Comparison of ENCODE assay signal across 20 cellular contexts in genomic region chr11:122348658-122349451, GRCh38.
"Had no signal": no experiment of that assay in that cellular context is flagged by ENCODE, and none has a peak within 500 bp of the region (broad histone marks: within the 10 kb centered on the region; RNA-seq: fewer than 3 reads in every experiment).

No MANE protein-coding gene starts in this region.

- H3K4me1 ChIP-seq: transverse colon had no signal

- DNase-seq: activated CD4-positive, alpha-beta T cell treated with anti-CD3 and anti-CD28 coated beads, Interleukin-2, amount 50 U/mL, for 1 hour; activated CD4-positive, CD25-positive, alpha-beta regulatory T cell treated with anti-CD3 and anti-CD28 coated beads, Interleukin-2, amount 50 U/mL, for 72 hours; activated CD8-positive, alpha-beta memory T cell treated with anti-CD3 and anti-CD28 coated beads, Interleukin-2, amount 50 U/mL, for 4 hours; activated naive CD4-positive, alpha-beta T cell treated with anti-CD3 and anti-CD28 coated beads, Interleukin-2, amount 10 ng/mL, durations not matched to agents 7 days and 5 days; activated naive CD8-positive, alpha-beta T cell treated with anti-CD3 and anti-CD28 coated beads, Interleukin-2, amount 50 U/mL, for 24 hours; activated T-cell treated with anti-CD3 and anti-CD28 coated beads, Interleukin-2, amount 50 U/mL, for 4 hours; caudate nucleus; foreskin melanocyte; glutamatergic neuron; nucleus accumbens; posterior cingulate gyrus; stimulated activated CD4-positive, alpha-beta T cell treated with anti-CD3 and anti-CD28 coated beads, Interleukin-12 subunit alpha, Interleukin-12 subunit beta, amount 100 ng/mL, for 4 hours; stimulated activated CD4-positive, alpha-beta T cell treated with anti-CD3 and anti-CD28 coated beads, Interleukin-1b, Interleukin-23, amount 100 ng/mL, for 48 hours; stimulated activated CD8-positive, alpha-beta memory T cell treated with anti-CD3 and anti-CD28 coated beads, Interleukin-4, amount 100 ng/mL, for 48 hours; stimulated activated naive CD4-positive, alpha-beta T cell; SW 1271; T-helper 2 cell; transverse colon had no signal

- ATAC-seq: activated naive CD8-positive, alpha-beta T cell treated with anti-CD3 and anti-CD28 coated beads, Interleukin-2, amount 50 U/mL, for 24 hours; activated T-cell treated with anti-CD3 and anti-CD28 coated beads, Interleukin-2, amount 50 U/mL, for 4 hours; natural killer cell treated with Interleukin-12 subunit alpha and Interleukin-12 subunit beta and Interleukin-15 and Interleukin-18, amount 100 ng/mL, for 72 hours had no signal

- H3K27me3 ChIP-seq: transverse colon had no signal

- H3K36me3 ChIP-seq: transverse colon had no signal

- H3K4me3 ChIP-seq: transverse colon had no signal

- H3K9me3 ChIP-seq: transverse colon had no signal

- H3K27ac ChIP-seq: transverse colon, VCaP had no signal
